ENCODE assay signal across 24 cellular contexts in genomic region chr4:16616981-16617380, GRCh38.
DNase-seq lines count a peak whose midpoint lies in the region; ATAC-seq and TF ChIP-seq lines count a peak whose summit lies in the region.
"Had no signal": no experiment of that assay in that cellular context is flagged by ENCODE, and none has a peak within 500 bp of the region (broad histone marks: within the 10 kb centered on the region; RNA-seq: fewer than 3 reads in every experiment).

No MANE protein-coding gene starts in this region.

- H3K4me3 Mint-ChIP-seq in activated naive CD4-positive, alpha-beta T cell treated with anti-CD3 and anti-CD28 coated beads for 36 hours: no peak overlapping the region
- H3K4me3 Mint-ChIP-seq: CD8-positive, alpha-beta memory T cell had no signal

- no peak for TF ChIP-seq CTCF in OCI-LY3 (IDR thresholded peaks at IDR 0.05; ENCODE audit: low read depth, low read length)
- no peak for TF ChIP-seq CTCF in osteoblast (IDR thresholded peaks at IDR 0.05; ENCODE audit: extremely low read depth, low read depth, low read length)

- H3K36me3 ChIP-seq in ACC112 (ENCODE audit: insufficient read depth, low read length): no peaks in the 10 kb centered on the region
- no peaks in the 10 kb centered on the region for H3K36me3 ChIP-seq in OCI-LY3 (replicated peaks; ENCODE audit: low read depth, low read length)
- H3K36me3 ChIP-seq in osteoblast (ENCODE audit: insufficient read depth, low read length): no peaks in the 10 kb centered on the region

- no peaks in the 10 kb centered on the region for H3K4me1 Mint-ChIP-seq in activated naive CD4-positive, alpha-beta T cell treated with anti-CD3 and anti-CD28 coated beads for 36 hours (ENCODE audit: low read depth)
- H3K4me1 Mint-ChIP-seq: CD8-positive, alpha-beta memory T cell had no signal

- H3K4me3 ChIP-seq in ACC112 (ENCODE audit: low read depth, low read length) (0 out of 2 replicates have a peak overlapping the region, but pooled peaks have one; percentile 20), OCI-LY3 (ENCODE audit: low read length) (no peak overlapping the region), osteoblast (ENCODE audit: insufficient read depth, low read length) (peak overlapping the region; percentile 1)

- H3K9me3 ChIP-seq in OCI-LY3 (ENCODE audit: insufficient read depth, low read length) (no peaks in the 10 kb centered on the region), osteoblast (ENCODE audit: low read depth, low read length) (no peaks in the 10 kb centered on the region)

- H3K27me3 Mint-ChIP-seq in activated naive CD4-positive, alpha-beta T cell treated with anti-CD3 and anti-CD28 coated beads for 36 hours (ENCODE audit: low read depth): no peaks in the 10 kb centered on the region
- H3K27me3 Mint-ChIP-seq: CD8-positive, alpha-beta memory T cell had no signal

- no peak overlapping the region for H3K27ac Mint-ChIP-seq in activated naive CD4-positive, alpha-beta T cell treated with anti-CD3 and anti-CD28 coated beads for 36 hours
- H3K27ac Mint-ChIP-seq: CD8-positive, alpha-beta memory T cell had no signal

- H3K4me1 ChIP-seq in ACC112 (ENCODE audit: control insufficient read depth, insufficient read depth, low read length, unreplicated experiment): peaks cover 7% of the 10 kb centered on the region
- H3K4me1 ChIP-seq in OCI-LY3 (ENCODE audit: low read length): peaks cover 11% of the 10 kb centered on the region
- peaks cover 5% of the 10 kb centered on the region for H3K4me1 ChIP-seq in osteoblast (ENCODE audit: insufficient read depth, low read length)

- no peaks in the 10 kb centered on the region for H3K27me3 ChIP-seq in ACC112 (ENCODE audit: insufficient read depth, low read length)
- H3K27me3 ChIP-seq in OCI-LY3 (ENCODE audit: low read depth, low read length): no peaks in the 10 kb centered on the region
- H3K27me3 ChIP-seq in osteoblast (ENCODE audit: insufficient read depth, low read length): no peaks in the 10 kb centered on the region

- H3K79me2 ChIP-seq in ACC112 (ENCODE audit: control insufficient read depth, insufficient read depth, low read length, unreplicated experiment): no peaks in the 10 kb centered on the region
- no peaks in the 10 kb centered on the region for H3K79me2 ChIP-seq in OCI-LY3 (ENCODE audit: low read length)
- no peaks in the 10 kb centered on the region for H3K79me2 ChIP-seq in osteoblast (ENCODE audit: insufficient read depth, low read length)

- H4K20me1 ChIP-seq in OCI-LY3 (ENCODE audit: insufficient read depth, low read length) (no peaks in the 10 kb centered on the region), osteoblast (ENCODE audit: insufficient read depth, low read length) (no peaks in the 10 kb centered on the region)

- H3K4me2 ChIP-seq in OCI-LY3 (ENCODE audit: low read length): peak overlapping the region; percentile 29
- peak overlapping the region; percentile 34 for H3K4me2 ChIP-seq in osteoblast (ENCODE audit: insufficient read depth, low read length)
- H3K4me2 ChIP-seq: KMS-11 had no signal

- peak; percentile 20 for DNase-seq in hepatic stellate cell (ENCODE audit: low spot score)
- no peak for DNase-seq in osteoblast (ENCODE audit: insufficient read length, low spot score, missing footprints)
- no peak for DNase-seq in NCI-H2227 (lab: John Stamatoyannopoulos, UW; ENCODE audit: unreplicated experiment)
- no peak for DNase-seq in GM19238 (ENCODE audit: insufficient read length, low spot score)
- DNase-seq in activated naive CD4-positive, alpha-beta T cell treated with anti-CD3 and anti-CD28 coated beads for 36 hours: no peak
- DNase-seq: 8988T; CD8-positive, alpha-beta memory T cell; EL; GF-D8; GOT3; HCEC 1CT; NCI-H1105; NCI-H146; NCI-H2029; NCI-H345; NCI-H524; PC-3; RPMI8226; SHP77 had no signal

- CTCF ChIA-PET in activated naive CD4-positive, alpha-beta T cell treated with anti-CD3 and anti-CD28 coated beads for 36 hours (lab: Charles Lee): interaction anchor here (0.7 kb wide), 1 partner anchor 189 kb away, joined by 3 read pairs; no protein-coding TSS in a partner anchor

- H3K9me3 Mint-ChIP-seq in activated naive CD4-positive, alpha-beta T cell treated with anti-CD3 and anti-CD28 coated beads for 36 hours: peaks cover 9% of the 10 kb centered on the region

- ATAC-seq in HG02623 (IDR thresholded peaks at IDR 0.05; ENCODE audit: unreplicated experiment): no peak
- ATAC-seq: PC-3 had no signal

- intact Hi-C loops in activated naive CD4-positive, alpha-beta T cell treated with anti-CD3 and anti-CD28 coated beads for 36 hours (cut with micrococcal nuclease): no loop called here

- H3K27ac ChIP-seq in ACC112 (ENCODE audit: low read depth, low read length) (no peak overlapping the region), OCI-LY3 (ENCODE audit: low read length) (no peak overlapping the region), osteoblast (ENCODE audit: low read depth, low read length) (no peak overlapping the region)
- H3K27ac ChIP-seq: C4-2B, KMS-11 had no signal

- H3K9ac ChIP-seq in OCI-LY3 (ENCODE audit: low read length): no peak overlapping the region
- H3K9ac ChIP-seq: KMS-11 had no signal

- peaks cover 1% of the 10 kb centered on the region for H3K36me3 Mint-ChIP-seq in activated naive CD4-positive, alpha-beta T cell treated with anti-CD3 and anti-CD28 coated beads for 36 hours (ENCODE audit: low read depth)

- H2AFZ ChIP-seq in ACC112 (ENCODE audit: low read length, unreplicated experiment) (no peak overlapping the region), OCI-LY3 (ENCODE audit: low read depth, low read length) (no peak overlapping the region), osteoblast (ENCODE audit: low read length) (peak overlapping the region; percentile 15)
